In genomic region chr16:29963021-29963743, GRCh38 we compare ENCODE assay signal across 8 cellular contexts. TPM values are rescaled to one million over a fixed set of nuclear protein-coding genes. Genes with fewer than 3 reads are reported as not detected.
A peak's percentile ranks its signal among the peaks of the same experiment; 100 is the strongest.
DNase-seq lines count a peak whose midpoint lies in the region; ATAC-seq and TF ChIP-seq lines count a peak whose summit lies in the region.

No MANE protein-coding gene starts in this region.

- H3K36me3 ChIP-seq in Panc1 (ENCODE audit: control insufficient read depth, insufficient read depth, low read length), result peaks cover 3% of the 10 kb centered on the region; the same call in 1 of the 2 replicates

- H3K4me3 ChIP-seq in Panc1 (ENCODE audit: low read depth in 2 of 2, low read length in 2 of 2) (peak overlapping the region; percentile 69 to 72), epithelial cell of esophagus (ENCODE audit: low read length) (peak overlapping the region; percentile 55)

- no peaks in the 10 kb centered on the region for H3K9me3 Mint-ChIP-seq in CD4-positive, alpha-beta T cell

- no peaks in the 10 kb centered on the region for H3K27me3 ChIP-seq in CD4-positive, alpha-beta T cell (ENCODE audit: control insufficient read depth, insufficient read depth, low read length)
- no peaks in the 10 kb centered on the region for H3K27me3 ChIP-seq in Panc1 (ENCODE audit: control insufficient read depth, insufficient read depth, low read length)

- TF ChIP-seq CTCF in CD4-positive, alpha-beta T cell (IDR thresholded peaks at IDR 0.05), result no peak
- TF ChIP-seq CTCF in Panc1 (IDR thresholded peaks at IDR 0.05), result no peak
- no peak for TF ChIP-seq CTCF in epithelial cell of esophagus (IDR thresholded peaks at IDR 0.05; ENCODE audit: insufficient read depth, low read depth, low read length, missing control alignments)
- TF ChIP-seq CTCF in GM10266 (IDR thresholded peaks at IDR 0.05; ENCODE audit: control insufficient read depth, insufficient read depth, low read depth, missing control alignments), result no peak

- H3K27me3 Mint-ChIP-seq in CD4-positive, alpha-beta T cell, result no peaks in the 10 kb centered on the region

- H3K36me3 Mint-ChIP-seq in CD4-positive, alpha-beta T cell (ENCODE audit: low read depth), result peaks cover 14% of the 10 kb centered on the region

- peaks cover 31% of the 10 kb centered on the region for H3K4me1 Mint-ChIP-seq in CD4-positive, alpha-beta T cell (ENCODE audit: low read depth)

- no peak for DNase-seq in CD4-positive, alpha-beta T cell
- DNase-seq in Panc1 (ENCODE audit: low read depth, low spot score) (no peak), epithelial cell of esophagus (ENCODE audit: low read depth) (no peak), posterior vena cava (ENCODE audit: low spot score) (peak; percentile 76), GM10266 (ENCODE audit: extremely low spot score) (no peak), NCI-H2029 treated with DMSO at 0.1 percent for 48 hours (lab: John Stamatoyannopoulos, UW) (no peak), hippocampal formation (lab: John Stamatoyannopoulos, UW) (no peak), NCI-H1048 (lab: John Stamatoyannopoulos, UW) (no peak)

- ATAC-seq in CD4-positive, alpha-beta T cell (ENCODE audit: poor library complexity), result no peak
- ATAC-seq in Panc1, result no peak

- POLR2A ChIA-PET in CD4-positive, alpha-beta T cell (lab: Charles Lee), result interaction anchor here (0.8 to 3.4 kb wide), 4 partner anchors 10 to 102 kb away, joined by 3 to 69 read pairs (median 4); partner anchors contain the start of genes ALDOA, KCTD13 and TAOK2
- POLR2A ChIA-PET in Panc1 (lab: Charles Lee), result interaction anchor here (1.3 kb wide), 1 partner anchor 10 kb away, joined by 3 read pairs; the partner anchor contains the start of gene TAOK2

- no peaks in the 10 kb centered on the region for H3K9me3 ChIP-seq in CD4-positive, alpha-beta T cell (ENCODE audit: control insufficient read depth, low read length)
- H3K9me3 ChIP-seq in Panc1 (ENCODE audit: control insufficient read depth, insufficient read depth, low read depth, low read length), result no peaks in the 10 kb centered on the region

- in situ Hi-C loops in Panc1 (cut with HindIII; ENCODE audit: low pct_unique_long_range_greater_than_20kb, low sequenced_read_pairs), result no loop called here

- CTCF ChIA-PET in CD4-positive, alpha-beta T cell (lab: Charles Lee), result interaction anchor here (1.0 to 2.2 kb wide), 3 partner anchors 9 to 155 kb away, joined by 3 to 17 read pairs (median 5); partner anchors contain the start of gene TAOK2
- CTCF ChIA-PET in Panc1 (lab: Charles Lee), result no interaction called here

- intact Hi-C loops in CD4-positive, alpha-beta T cell (cut with DNase I, micrococcal nuclease), result loop anchor here in 1 of 2 experiments (2.0 kb wide), 1 partner anchor 38 kb away; no protein-coding TSS in a partner anchor
- intact Hi-C loops in Panc1 (cut with micrococcal nuclease; ENCODE audit: unreplicated experiment), result no loop called here
- intact Hi-C loops in posterior vena cava (cut with DNase I), result loop anchor here in 1 of 2 donors (5.0 kb wide), 2 partner anchors 36 to 101 kb away; partner anchors contain the start of genes CDIPT and KCTD13

- H3K27ac ChIP-seq in CD4-positive, alpha-beta T cell (ENCODE audit: low read depth, low read length), result peak overlapping the region; percentile 92
- peak overlapping the region; percentile 94 for H3K27ac ChIP-seq in Panc1 (ENCODE audit: low read length)

- H3K27ac Mint-ChIP-seq in CD4-positive, alpha-beta T cell, result peak overlapping the region; percentile 91

- H3K4me3 Mint-ChIP-seq in CD4-positive, alpha-beta T cell, result peak overlapping the region; percentile 93

- H3K4me1 ChIP-seq in Panc1 (ENCODE audit: control insufficient read depth, insufficient read depth, low read length), result peaks cover 15% of the 10 kb centered on the region

- BruUV-seq in Panc1 (replicated peaks; lab: Mats Ljungman, UMichigan), result no TSS peak

RNA-seq across cellular contexts. Expression of gene TMEM219, which starts 1.3 kb away (rescaled TPM):
- 10 to 100 TPM; 56.9 to 63.3 TPM for total RNA-seq in CD4-positive, alpha-beta T cell
- 161 TPM for total RNA-seq in Panc1 (2021; ENCODE audit: unreplicated experiment)
- 219 TPM for polyA plus RNA-seq in Panc1 (2012; ENCODE audit: insufficient read length)
- total RNA-seq in posterior vena cava, result 10 to 100 TPM; 58.4 to 80.9 TPM

RNA-seq across cellular contexts. Expression of gene TAOK2, which starts 10.5 kb away (rescaled TPM):
- total RNA-seq in CD4-positive, alpha-beta T cell, result 10 to 100 TPM; 13.1 to 14.1 TPM
- total RNA-seq in Panc1 (2021; ENCODE audit: unreplicated experiment), result 99.4 TPM
- 71.7 TPM for polyA plus RNA-seq in Panc1 (2012; ENCODE audit: insufficient read length)
- total RNA-seq in posterior vena cava, result 10 to 100 TPM; 35.0 to 35.7 TPM

RNA-seq across cellular contexts. Expression of gene HIRIP3, which starts 32.2 kb away (rescaled TPM):
- total RNA-seq in CD4-positive, alpha-beta T cell, result 10 to 100 TPM in 1 of 2 experiments, 1 to 10 TPM in 1; 8.5 to 11.8 TPM
- total RNA-seq in Panc1 (2021; ENCODE audit: unreplicated experiment), result 25.3 TPM
- 22.6 TPM for polyA plus RNA-seq in Panc1 (2012; ENCODE audit: insufficient read length)
- total RNA-seq in posterior vena cava, result 10 to 100 TPM; 12.1 to 14.2 TPM

RNA-seq across cellular contexts. Expression of gene INO80E, which starts 32.9 kb away (rescaled TPM):
- total RNA-seq in CD4-positive, alpha-beta T cell, result 10 to 100 TPM; 54.6 to 57.6 TPM
- total RNA-seq in Panc1 (2021; ENCODE audit: unreplicated experiment), result 104 TPM
- 198 TPM for polyA plus RNA-seq in Panc1 (2012; ENCODE audit: insufficient read length)
- 10 to 100 TPM; 42.2 to 46.0 TPM for total RNA-seq in posterior vena cava

RNA-seq across cellular contexts. Expression of gene KCTD13, which starts 37.2 kb away (rescaled TPM):
- 10 to 100 TPM; 40.0 to 43.8 TPM for total RNA-seq in CD4-positive, alpha-beta T cell
- total RNA-seq in Panc1 (2021; ENCODE audit: unreplicated experiment) (45.7 TPM), posterior vena cava (10 to 100 TPM; 13.1 to 16.1 TPM)
- polyA plus RNA-seq in Panc1 (2012; ENCODE audit: insufficient read length), result 42.5 TPM
